9 cellular contexts compared by ENCODE assay signal in the genomic region with DNA sequence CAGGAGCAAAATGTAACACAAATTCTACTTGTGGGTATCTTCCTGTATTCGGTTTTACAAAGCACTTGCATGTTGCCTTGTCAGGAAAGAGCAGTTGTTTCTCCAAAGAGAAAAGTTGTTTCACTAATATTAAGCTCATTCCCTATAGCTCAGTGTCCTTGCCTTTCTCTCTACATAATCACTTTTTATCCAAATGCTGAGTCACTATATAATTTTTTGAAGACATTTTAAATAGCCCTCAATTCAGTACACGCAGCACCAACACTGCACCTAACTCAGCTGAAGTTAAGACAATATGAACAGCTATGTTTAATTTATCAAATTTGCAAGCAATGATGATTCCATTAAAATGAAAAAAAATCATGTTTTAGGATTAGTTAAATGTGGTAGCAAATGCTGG. TPM values are rescaled to one million over a fixed set of nuclear protein-coding genes. Genes with fewer than 3 reads are reported as not detected.
A peak's percentile ranks its signal among the peaks of the same experiment; 100 is the strongest.
DNase-seq lines count a peak whose midpoint lies in the region; TF ChIP-seq lines count a peak whose summit lies in the region.
"Had no signal": no experiment of that assay in that cellular context is flagged by ENCODE, and none has a peak within 500 bp of the region (broad histone marks: within the 10 kb centered on the region; RNA-seq: fewer than 3 reads in every experiment).

No MANE protein-coding gene starts in this region.

- H3K9ac ChIP-seq in Karpas-422 (ENCODE audit: low read length): peak overlapping the region; percentile 87

- peak overlapping the region; percentile 83 for H3K4me3 Mint-ChIP-seq in osteocyte (ENCODE audit: unreplicated experiment)

- CTCF ChIA-PET in AG04449 (lab: Yijun Ruan, JAX): interaction anchor here (1.0 to 7.7 kb wide), 13 partner anchors 9 to 259 kb away, joined by 3 to 80 read pairs (median 4); no protein-coding TSS in a partner anchor

- H4K20me1 ChIP-seq in Karpas-422 (ENCODE audit: insufficient read depth, low read depth, low read length): no peaks in the 10 kb centered on the region

- no peaks in the 10 kb centered on the region for H3K27me3 ChIP-seq in Karpas-422 (ENCODE audit: low read length)

- H3K4me3 ChIP-seq in AG04449 (ENCODE audit: low read depth, low read length): 0 out of 2 replicates have a peak overlapping the region, but pooled peaks have one; percentile 28
- peak overlapping the region; percentile 80 for H3K4me3 ChIP-seq in Karpas-422 (ENCODE audit: low read length)
- peak overlapping the region; percentile 81 for H3K4me3 ChIP-seq in coronary artery

- H3K27ac Mint-ChIP-seq in osteocyte (ENCODE audit: unreplicated experiment): peak overlapping the region; percentile 94
- H3K27ac Mint-ChIP-seq: nephron progenitor cell had no signal

- H2AFZ ChIP-seq in Karpas-422 (ENCODE audit: low read length): peak overlapping the region; percentile 66

- POLR2A ChIA-PET in AG04449 (lab: Yijun Ruan, JAX): interaction anchor here (0.8 to 1.5 kb wide), 4 partner anchors 14 to 222 kb away, joined by 3 to 9 read pairs (median 4); a partner anchor contains a TSS

- no peaks in the 10 kb centered on the region for H3K9me3 Mint-ChIP-seq in osteocyte (ENCODE audit: unreplicated experiment)
- H3K9me3 Mint-ChIP-seq: nephron progenitor cell had no signal

- H3K36me3 ChIP-seq in Karpas-422 (ENCODE audit: insufficient read depth, low read length): no peaks in the 10 kb centered on the region

- no peaks in the 10 kb centered on the region for H3K9me3 ChIP-seq in Karpas-422 (ENCODE audit: low read length)

- H3K27ac ChIP-seq in Karpas-422 (ENCODE audit: low read length) (peak overlapping the region; percentile 42; the same call in 1 of the 2 replicates), coronary artery (peak overlapping the region; percentile 97)

- H3K36me3 Mint-ChIP-seq in osteocyte (ENCODE audit: unreplicated experiment): no peaks in the 10 kb centered on the region

- H3K9me2 ChIP-seq in Karpas-422 (replicated peaks; ENCODE audit: insufficient read depth, low read length): no peaks in the 10 kb centered on the region

- no peaks in the 10 kb centered on the region for H3K27me3 Mint-ChIP-seq in osteocyte (ENCODE audit: unreplicated experiment)

- H3K4me1 Mint-ChIP-seq in osteocyte (ENCODE audit: unreplicated experiment): peaks cover 36% of the 10 kb centered on the region

- TF ChIP-seq CTCF in AG04449 (IDR thresholded peaks at IDR 0.05; ENCODE audit: insufficient read depth, low read length, missing control alignments) (no peak), coronary artery (IDR thresholded peaks at IDR 0.05) (no peak), osteocyte (IDR thresholded peaks at IDR 0.05) (no peak)

- peaks cover 3% of the 10 kb centered on the region; the same call in 1 of the 2 replicates for H3K79me2 ChIP-seq in Karpas-422 (ENCODE audit: low read length)

- DNase-seq in AG04449 (ENCODE audit: low read depth, low spot score) (no peak), Karpas-422 (no peak), coronary artery (ENCODE audit: low spot score) (no peak), osteocyte (ENCODE audit: extremely low spot score, unreplicated experiment) (no peak), epidermal melanocyte (ENCODE audit: insufficient read length, low spot score) (no peak), NCI-H2081 treated with DMSO at 0.1 percent for 48 hours (lab: John Stamatoyannopoulos, UW) (no peak), NCI-H1105 (lab: John Stamatoyannopoulos, UW) (no peak), midbrain (lab: John Stamatoyannopoulos, UW) (no peak)

- H3K4me2 ChIP-seq in Karpas-422 (ENCODE audit: low read depth, low read length, poor library complexity, severe bottlenecking): peak overlapping the region; percentile 95

- peaks cover 17% of the 10 kb centered on the region for H3K4me1 ChIP-seq in Karpas-422 (ENCODE audit: low read length)

RNA-seq across cellular contexts. Expression of a gene that starts 14.5 kb away (rescaled TPM):
- total RNA-seq in Karpas-422 (2014; rRNA removed; shearing (Covaris generic); ENCODE audit: low replicate concordance): 37.2 and 51.6 TPM in 2 replicates
- 59.0 and 71.9 TPM in 2 replicates for total RNA-seq in osteocyte

RNA-seq across cellular contexts. Expression of a gene that starts 28.2 kb away (rescaled TPM):
- total RNA-seq in Karpas-422 (2014; rRNA removed; shearing (Covaris generic); ENCODE audit: low replicate concordance): not detected in 2 replicates
- total RNA-seq in osteocyte: not detected in 2 replicates

Comparison
In these comparisons a context has a peak if more than half of its experiments do, and no peak if none do; other contexts are left out.
1. H3K4me3 ChIP-seq: peak in every context shown above with its lines; median percentile 81 in coronary artery; 80 in Karpas-422; 28 in AG04449.